In the genomic region with DNA sequence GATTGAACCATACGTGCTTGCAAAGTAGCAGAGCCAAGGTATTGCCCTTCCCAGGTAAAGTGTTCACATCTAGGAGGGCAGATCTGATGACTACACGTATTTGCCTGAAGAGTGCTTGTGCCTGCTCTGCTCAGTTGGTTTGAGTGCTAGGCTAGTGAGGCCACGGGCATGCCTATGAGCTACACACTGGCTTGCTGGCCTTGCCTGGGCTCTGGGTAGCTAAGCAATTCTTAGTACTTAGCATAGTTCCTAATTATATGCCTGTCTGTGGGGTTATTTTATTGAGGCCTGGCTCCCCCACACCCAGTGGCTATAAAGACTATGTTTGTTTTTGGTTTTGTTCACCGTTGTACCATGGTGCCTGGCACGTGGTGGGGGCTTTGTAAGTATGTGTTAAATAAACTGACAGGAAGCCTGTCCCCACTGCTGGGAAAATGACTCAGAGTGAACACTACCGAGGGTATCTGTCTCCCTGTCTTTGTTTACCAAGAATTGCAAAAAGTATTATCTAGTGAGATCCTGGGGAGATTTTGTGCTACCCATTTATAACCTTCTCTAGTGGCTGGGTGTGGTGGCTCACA, we compare ENCODE assay signal across 13 cellular contexts.
"Had no signal": no experiment of that assay in that cellular context is flagged by ENCODE, and none has a peak within 500 bp of the region (broad histone marks: within the 10 kb centered on the region; RNA-seq: fewer than 3 reads in every experiment).

No MANE protein-coding gene starts in this region.

- H3K27me3 ChIP-seq: adrenal gland, body of pancreas, sigmoid colon had no signal

- H3K4me1 ChIP-seq: adrenal gland, left ventricle myocardium inferior had no signal

- H3K36me3 ChIP-seq: adrenal gland, thoracic aorta had no signal

- H3K9me3 ChIP-seq: adrenal gland, body of pancreas, left ventricle myocardium inferior, sigmoid colon, thoracic aorta had no signal

- DNase-seq: activated CD4-positive, alpha-beta memory T cell treated with anti-CD3 and anti-CD28 coated beads for 36 hours; activated CD4-positive, CD25-positive, alpha-beta regulatory T cell treated with anti-CD3 and anti-CD28 coated beads, Interleukin-2, amount 50 U/mL, for 72 hours; activated CD8-positive, alpha-beta memory T cell treated with anti-CD3 and anti-CD28 coated beads, Interleukin-2, amount 50 U/mL, for 4 hours; activated naive CD4-positive, alpha-beta T cell treated with anti-CD3 and anti-CD28 coated beads, Interleukin-2, amount 50 U/mL, for 16 hours; adrenal gland; body of pancreas; cerebellar nuclear complex; left ventricle myocardium inferior; mesenchymal stem cell; sigmoid colon; stimulated activated CD4-positive, alpha-beta T cell treated with anti-CD3 and anti-CD28 coated beads, Interleukin-2, amount 100 ng/mL, for 24 hours had no signal

- FAIRE-seq: urothelium cell line had no signal

- ATAC-seq: body of pancreas had no signal

- H3K4me3 ChIP-seq: adrenal gland, body of pancreas, left ventricle myocardium inferior, sigmoid colon, thoracic aorta had no signal

- H3K27ac ChIP-seq: adrenal gland, body of pancreas, left ventricle myocardium inferior, sigmoid colon, thoracic aorta had no signal
